17 cellular contexts compared by ENCODE assay signal in the genomic region with DNA sequence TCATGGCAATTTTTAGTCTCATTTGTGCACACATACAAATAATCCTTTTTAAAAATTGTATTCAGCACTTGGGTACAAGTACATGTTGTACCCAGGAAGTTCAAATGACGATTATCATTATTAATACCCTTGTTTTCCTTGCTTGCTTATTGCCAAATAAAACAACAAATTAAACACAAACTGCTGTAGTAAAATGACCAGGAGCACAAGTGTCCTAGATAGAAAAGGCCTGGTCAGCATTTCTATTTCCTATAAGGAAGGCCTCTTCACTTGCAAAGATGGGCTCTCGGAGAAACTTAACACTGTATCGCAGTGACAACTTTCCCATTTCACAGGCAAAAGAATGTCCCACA. TPM values are rescaled to one million over a fixed set of nuclear protein-coding genes. Genes with fewer than 3 reads are reported as not detected.
A peak's percentile ranks its signal among the peaks of the same experiment; 100 is the strongest.
DNase-seq lines count a peak whose midpoint lies in the region; ATAC-seq, FAIRE-seq and TF ChIP-seq lines count a peak whose summit lies in the region.
"Had no signal": no experiment of that assay in that cellular context is flagged by ENCODE, and none has a peak within 500 bp of the region (broad histone marks: within the 10 kb centered on the region; RNA-seq: fewer than 3 reads in every experiment).

No MANE protein-coding gene starts in this region.

- TF ChIP-seq RAD21 in HepG2 (CRISPR knock-in tag; IDR thresholded peaks at IDR 0.05): no peak

- H2AFZ ChIP-seq in GM23248 (peak overlapping the region; percentile 63), HepG2 (ENCODE audit: low read length) (no peak overlapping the region), smooth muscle cell (ENCODE audit: low read depth) (no peak overlapping the region)

- no peaks in the 10 kb centered on the region for H3K9me3 Mint-ChIP-seq in mesothelial cell of epicardium
- H3K9me3 Mint-ChIP-seq: activated CD4-positive, alpha-beta memory T cell treated with anti-CD3 and anti-CD28 coated beads, Interleukin-2, amount 10 ng/mL, durations not matched to agents 7 days and 5 days; activated naive CD8-positive, alpha-beta T cell treated with anti-CD3 and anti-CD28 coated beads for 36 hours; activated T-cell treated with anti-CD3 and anti-CD28 coated beads, Interleukin-2, amount 50 U/mL, for 72 hours had no signal

- peak overlapping the region; percentile 25; the same call in 1 of the 2 replicates for H3K27ac ChIP-seq in GM23248
- H3K27ac ChIP-seq in ascending aorta: peak overlapping the region; percentile 84 to 93
- H3K27ac ChIP-seq in HepG2 (ENCODE audit: extremely low read length, insufficient read depth, low read length): no peak overlapping the region
- peak overlapping the region; percentile 64 for H3K27ac ChIP-seq in smooth muscle cell (ENCODE audit: low read depth)

- no peak overlapping the region for H3K27ac Mint-ChIP-seq in mesothelial cell of epicardium
- H3K27ac Mint-ChIP-seq: activated CD4-positive, alpha-beta memory T cell treated with anti-CD3 and anti-CD28 coated beads, Interleukin-2, amount 10 ng/mL, durations not matched to agents 7 days and 5 days; activated naive CD8-positive, alpha-beta T cell treated with anti-CD3 and anti-CD28 coated beads for 36 hours; activated T-cell treated with anti-CD3 and anti-CD28 coated beads, Interleukin-2, amount 50 U/mL, for 72 hours had no signal

- H3K9me3 ChIP-seq in GM23248 (ENCODE audit: low read depth): no peaks in the 10 kb centered on the region
- no peaks in the 10 kb centered on the region for H3K9me3 ChIP-seq in ascending aorta
- no peaks in the 10 kb centered on the region for H3K9me3 ChIP-seq in HepG2 (ENCODE audit: low read length)
- no peaks in the 10 kb centered on the region for H3K9me3 ChIP-seq in smooth muscle cell (replicated peaks; ENCODE audit: low read depth)

- H4K20me1 ChIP-seq in GM23248 (ENCODE audit: insufficient read depth) (no peaks in the 10 kb centered on the region), HepG2 (ENCODE audit: insufficient read depth, low read length) (no peaks in the 10 kb centered on the region), smooth muscle cell (ENCODE audit: low read depth) (no peaks in the 10 kb centered on the region)

- H3K4me3 ChIP-seq in GM23248 (no peak overlapping the region), ascending aorta (no peak overlapping the region), HepG2 (replicated peaks in 1 of 3; ENCODE audit: insufficient read depth in 1 of 3, low read depth in 2 of 3, low read length in 3 of 3) (no peak overlapping the region), smooth muscle cell (no peak overlapping the region)

- H3K9ac ChIP-seq in GM23248: no peak overlapping the region
- H3K9ac ChIP-seq in HepG2 (ENCODE audit: insufficient read depth, low read depth, low read length): no peak overlapping the region
- H3K9ac ChIP-seq in smooth muscle cell (ENCODE audit: low read depth): no peak overlapping the region

- in situ Hi-C loops in GM23248 (cut with MboI): no loop called here
- in situ Hi-C loops in HepG2 (cut with HindIII; ENCODE audit: extremely low pct_ligation_motif_present, low pct_unique_long_range_greater_than_20kb): no loop called here

- no peaks in the 10 kb centered on the region for H3K79me2 ChIP-seq in GM23248 (ENCODE audit: insufficient read depth)
- no peaks in the 10 kb centered on the region for H3K79me2 ChIP-seq in HepG2 (ENCODE audit: insufficient read depth, low read length)
- H3K79me2 ChIP-seq in smooth muscle cell (ENCODE audit: low read depth): no peaks in the 10 kb centered on the region

- H3K36me3 Mint-ChIP-seq in mesothelial cell of epicardium: no peaks in the 10 kb centered on the region
- H3K36me3 Mint-ChIP-seq: activated naive CD8-positive, alpha-beta T cell treated with anti-CD3 and anti-CD28 coated beads for 36 hours had no signal

- FAIRE-seq in HepG2 (lab: Jason Lieb, UNC): no peak
- FAIRE-seq: GM19239 had no signal

- ATAC-seq in HepG2 (no peak), GM18873 (IDR thresholded peaks at IDR 0.05; ENCODE audit: low FRiP score, unreplicated experiment) (no peak)
- ATAC-seq: activated T-cell treated with anti-CD3 and anti-CD28 coated beads, Interleukin-2, amount 50 U/mL, for 72 hours had no signal

- H3K4me2 ChIP-seq in GM23248 (ENCODE audit: unreplicated experiment): no peak overlapping the region
- H3K4me2 ChIP-seq in HepG2 (ENCODE audit: low read depth, low read length): no peak overlapping the region
- peak overlapping the region; percentile 25 for H3K4me2 ChIP-seq in smooth muscle cell

- TF ChIP-seq CTCF in ascending aorta (IDR thresholded peaks at IDR 0.05) (no peak), HepG2 (CRISPR knock-in tag; IDR thresholded peaks at IDR 0.05) (no peak), smooth muscle cell (IDR thresholded peaks at IDR 0.05; ENCODE audit: borderline replicate concordance, insufficient read depth, poor library complexity, severe bottlenecking) (no peak), mesothelial cell of epicardium (IDR thresholded peaks at IDR 0.05; ENCODE audit: unreplicated experiment) (no peak)

- no peaks in the 10 kb centered on the region for H3K27me3 Mint-ChIP-seq in mesothelial cell of epicardium (ENCODE audit: low read depth)
- H3K27me3 Mint-ChIP-seq: activated naive CD8-positive, alpha-beta T cell treated with anti-CD3 and anti-CD28 coated beads for 36 hours had no signal

- 70% methylated on average over 3 of the region's 3 CpGs for WGBS in GM23248 (ENCODE audit: low coverage in 1 of 2, low lambda C conversion rate in 2 of 2, missing lambda C conversion rate in 2 of 2), 2 experiments
- 82% methylated on average over 3 of the region's 3 CpGs for WGBS in HepG2 (ENCODE audit: low lambda C conversion rate)
- 91% methylated on average over 3 of the region's 3 CpGs for WGBS in smooth muscle cell (ENCODE audit: low lambda C conversion rate)

- intact Hi-C loops in ascending aorta (cut with DNase I) (loop anchor here (1.0 kb wide), 2 partner anchors 28 to 32 kb away; no protein-coding TSS in a partner anchor), HepG2 (cut with micrococcal nuclease; ENCODE audit: unreplicated experiment) (no loop called here)

- TF ChIP-seq POLR2A in HepG2 (IDR thresholded peaks at IDR 0.05; ENCODE audit: insufficient read depth in 1 of 2, low read depth in 2 of 2, low read length in 2 of 2): no peak

- no peak overlapping the region for H3K4me3 Mint-ChIP-seq in mesothelial cell of epicardium
- H3K4me3 Mint-ChIP-seq: activated CD4-positive, alpha-beta memory T cell treated with anti-CD3 and anti-CD28 coated beads, Interleukin-2, amount 10 ng/mL, durations not matched to agents 7 days and 5 days; activated naive CD8-positive, alpha-beta T cell treated with anti-CD3 and anti-CD28 coated beads for 36 hours; activated T-cell treated with anti-CD3 and anti-CD28 coated beads, Interleukin-2, amount 50 U/mL, for 72 hours had no signal

- 0 out of 2 replicates have a peak, but pooled peaks cover 9% of the 10 kb centered on the region for H3F3A ChIP-seq in GM23248 (ENCODE audit: insufficient read depth)
- H3F3A ChIP-seq in smooth muscle cell (ENCODE audit: low read depth): peaks cover 6% of the 10 kb centered on the region

- CTCF ChIA-PET in HepG2 (lab: Yijun Ruan, JAX; ENCODE audit: low intra/inter-chr PET ratio, low total read pairs): no interaction called here

- no peaks in the 10 kb centered on the region for H3K36me3 ChIP-seq in GM23248 (ENCODE audit: low read depth)
- no peaks in the 10 kb centered on the region for H3K36me3 ChIP-seq in ascending aorta
- H3K36me3 ChIP-seq in HepG2 (replicated peaks in 1 of 2; ENCODE audit: control insufficient read depth in 1 of 2, insufficient read depth in 2 of 2, low read length in 2 of 2): no peaks in the 10 kb centered on the region
- no peaks in the 10 kb centered on the region for H3K36me3 ChIP-seq in smooth muscle cell (ENCODE audit: low read depth)

- H3K27me3 ChIP-seq in GM23248 (replicated peaks; ENCODE audit: insufficient read depth) (no peaks in the 10 kb centered on the region), ascending aorta (no peaks in the 10 kb centered on the region), HepG2 (ENCODE audit: control insufficient read depth in 1 of 2, insufficient read depth in 2 of 2, low read length in 2 of 2) (no peaks in the 10 kb centered on the region), smooth muscle cell (ENCODE audit: low read depth) (no peaks in the 10 kb centered on the region)

- no TSS peak for BruUV-seq in HepG2 (replicated peaks; lab: Mats Ljungman, UMichigan)

- DNase-seq in GM23248 (no peak), ascending aorta (ENCODE audit: low spot score in 2 of 2) (no peak), HepG2 (ENCODE audit: low spot score) (no peak), smooth muscle cell (lab: John Stamatoyannopoulos, UW; ENCODE audit: unreplicated experiment) (no peak), NCI-H1694 treated with DMSO at 0.1 percent for 48 hours (lab: John Stamatoyannopoulos, UW) (no peak), hepatic stellate cell (ENCODE audit: low spot score) (no peak), mesothelial cell of epicardium (ENCODE audit: low spot score in 2 of 2, unreplicated experiment in 2 of 2) (no peak)
- DNase-seq: activated CD4-positive, alpha-beta memory T cell treated with anti-CD3 and anti-CD28 coated beads, Interleukin-2, amount 10 ng/mL, durations not matched to agents 7 days and 5 days; activated naive CD8-positive, alpha-beta T cell treated with anti-CD3 and anti-CD28 coated beads for 36 hours; activated T-cell treated with anti-CD3 and anti-CD28 coated beads, Interleukin-2, amount 50 U/mL, for 72 hours; caudate nucleus; effector CD8-positive, alpha-beta T cell; NCI-H1694; NCI-H446; stimulated activated naive CD4-positive, alpha-beta T cell had no signal

- H3K4me1 ChIP-seq in GM23248 (ENCODE audit: insufficient read depth): peaks cover 24% of the 10 kb centered on the region
- H3K4me1 ChIP-seq in ascending aorta: peaks cover 0 to 19% of the 10 kb centered on the region in 2 donors
- H3K4me1 ChIP-seq in HepG2 (ENCODE audit: insufficient read depth, low read length): peaks cover 9% of the 10 kb centered on the region; the same call in 1 of the 2 replicates
- H3K4me1 ChIP-seq in smooth muscle cell (ENCODE audit: low read depth): peaks cover 22% of the 10 kb centered on the region

- TF ChIP-seq EP300 in HepG2 (IDR thresholded peaks at IDR 0.05; ENCODE audit: low read depth in 2 of 2, low read length in 2 of 2) (no peak), HepG2 (CRISPR knock-in tag; IDR thresholded peaks at IDR 0.05; ENCODE audit: borderline replicate concordance) (no peak)

- peaks cover 32% of the 10 kb centered on the region for H3K4me1 Mint-ChIP-seq in mesothelial cell of epicardium

- POLR2A ChIA-PET in HepG2 (lab: Yijun Ruan, JAX): no interaction called here

- H3K9me2 ChIP-seq in GM23248 (ENCODE audit: insufficient read depth): no peaks in the 10 kb centered on the region

RNA-seq across cellular contexts. Expression of gene PLPP1, which starts 34.7 kb away (rescaled TPM):
- total RNA-seq in GM23248 (2014; rRNA removed; shearing (Covaris generic)): 65.1 and 78.6 TPM in 2 replicates
- 58.1 and 63.5 TPM in 2 replicates for polyA plus RNA-seq in GM23248 (2016; fragmentation: Nextera tagmentation; extraction: Ambion mirVana)
- total RNA-seq in ascending aorta: 1,314 TPM
- 5.2 and 7.3 TPM in 2 replicates for total RNA-seq in HepG2 (2016; rRNA removed; fragmentation: Illumina TruSeq; extraction: Trizol)
- total RNA-seq in HepG2 (2016; cell fraction: cytosol; rRNA removed; fragmentation: Illumina TruSeq; extraction: Trizol; ENCODE audit: low read depth): 5.0 and 6.0 TPM in 2 replicates
- total RNA-seq in HepG2 (2016; cell fraction: insoluble cytoplasmic fraction; rRNA removed; fragmentation: Illumina TruSeq; extraction: Trizol): 4.9 and 6.7 TPM in 2 replicates
- 5.1 and 5.2 TPM in 2 replicates for total RNA-seq in HepG2 (2016; cell fraction: membrane; rRNA removed; fragmentation: Illumina TruSeq; extraction: Trizol)
- total RNA-seq in HepG2 (2016; cell fraction: nucleus; rRNA removed; fragmentation: Illumina TruSeq; extraction: Trizol): 6.7 and 7.7 TPM in 2 replicates
- polyA plus RNA-seq in HepG2 (2011; rRNA removed): 12.1 and 13.3 TPM in 2 replicates
- polyA plus RNA-seq in HepG2 (2011; cell fraction: cytosol; rRNA removed): 10.1 and 15.8 TPM in 2 replicates
- 4.3 and 6.7 TPM in 2 replicates for polyA plus RNA-seq in HepG2 (2011; cell fraction: nucleus; rRNA removed)
- 6.0 and 7.3 TPM in 2 replicates for polyA plus RNA-seq in HepG2 (2012)
- polyA plus RNA-seq in HepG2 (2016; cell fraction: cytosol; fragmentation: Illumina TruSeq; extraction: Trizol; ENCODE audit: low read depth): 3.4 and 4.9 TPM in 2 replicates
- 6.3 and 7.1 TPM in 2 replicates for polyA plus RNA-seq in HepG2 (2016; cell fraction: insoluble cytoplasmic fraction; fragmentation: Illumina TruSeq; extraction: Trizol; ENCODE audit: low read depth)
- polyA plus RNA-seq in HepG2 (2016; cell fraction: membrane; fragmentation: Illumina TruSeq; extraction: Trizol; ENCODE audit: low read depth): 3.3 and 4.3 TPM in 2 replicates
- 10.3 and 13.9 TPM in 2 replicates for polyA plus RNA-seq in HepG2 (2016; cell fraction: nucleus; fragmentation: Illumina TruSeq; extraction: Trizol; ENCODE audit: insufficient read depth, low read depth)
- polyA minus RNA-seq in HepG2 (2011; rRNA and poly(A)+ RNA removed; ENCODE audit: low replicate concordance): 9.0 and 9.6 TPM in 2 replicates
- polyA minus RNA-seq in HepG2 (2011; cell fraction: cytosol; rRNA and poly(A)+ RNA removed): 8.2 and 9.3 TPM in 2 replicates
- polyA minus RNA-seq in HepG2 (2011; cell fraction: nucleus; rRNA and poly(A)+ RNA removed): 7.9 and 9.8 TPM in 2 replicates
- total RNA-seq in smooth muscle cell: 76.1 and 108 TPM in 2 replicates
- polyA plus RNA-seq in smooth muscle cell: 47.2 and 95.2 TPM in 2 replicates
- total RNA-seq in mesothelial cell of epicardium: 27.6 to 31.8 TPM (median 30.5 TPM) in 3 replicates

Comparison
In these comparisons a context has a peak if more than half of its experiments do, and no peak if none do; other contexts are left out.
1. RNA of gene PLPP1, which starts 34.7 kb away (total RNA-seq): 1,314 TPM in ascending aorta (single experiment); 76.1 to 108 TPM in smooth muscle cell, 65.1 to 78.6 TPM in GM23248, 27.6 to 31.8 TPM in mesothelial cell of epicardium and 4.9 to 7.7 TPM in HepG2; every median in the first group is over 10 times any median in the second.